15 cellular contexts compared by ENCODE assay signal in genomic region chr19:31676271-31677004, GRCh38.
DNase-seq lines count a peak whose midpoint lies in the region; ATAC-seq, FAIRE-seq and TF ChIP-seq lines count a peak whose summit lies in the region.
"Had no signal": no experiment of that assay in that cellular context is flagged by ENCODE, and none has a peak within 500 bp of the region (broad histone marks: within the 10 kb centered on the region; RNA-seq: fewer than 3 reads in every experiment).

No MANE protein-coding gene starts in this region.

- H4K20me1 ChIP-seq in KMS-11 (ENCODE audit: insufficient read depth): no peaks in the 10 kb centered on the region

- POLR2A ChIA-PET in WTC11 (lab: Charles Lee): interaction anchor here (0.5 to 0.7 kb wide), 2 partner anchors 313 to 366 kb away, joined by 5 to 6 read pairs; no protein-coding TSS in a partner anchor

- H3K27ac ChIP-seq in KMS-11 (no peak overlapping the region), lower lobe of right lung (no peak overlapping the region), body of pancreas (no peak overlapping the region)
- H3K27ac ChIP-seq: epithelial cell of prostate, psoas muscle, uterus had no signal

- no peaks in the 10 kb centered on the region for H3K36me3 ChIP-seq in KMS-11 (ENCODE audit: insufficient read depth)
- H3K36me3 ChIP-seq in lower lobe of right lung: no peaks in the 10 kb centered on the region
- H3K36me3 ChIP-seq in body of pancreas (replicated peaks in 1 of 2; ENCODE audit: insufficient read depth in 1 of 2, low read depth in 2 of 2): no peaks in the 10 kb centered on the region
- H3K36me3 ChIP-seq: uterus had no signal

- peaks cover 34% of the 10 kb centered on the region for H3K4me1 ChIP-seq in KMS-11 (ENCODE audit: low read depth, poor library complexity, severe bottlenecking)
- H3K4me1 ChIP-seq in lower lobe of right lung: no peaks in the 10 kb centered on the region
- no peaks in the 10 kb centered on the region for H3K4me1 ChIP-seq in body of pancreas
- H3K4me1 ChIP-seq: psoas muscle, uterus had no signal

- H3K9ac ChIP-seq in KMS-11: no peak overlapping the region

- peak; percentile 81 for ATAC-seq in WTC11
- peak in 1 of 2 donors; percentile 65 for ATAC-seq in lower lobe of right lung
- no peak for ATAC-seq in body of pancreas
- ATAC-seq in GM18867 (IDR thresholded peaks at IDR 0.05; ENCODE audit: unreplicated experiment): no peak
- ATAC-seq: left colon, psoas muscle had no signal

- no peaks in the 10 kb centered on the region for H3K9me3 ChIP-seq in lower lobe of right lung
- no peaks in the 10 kb centered on the region for H3K9me3 ChIP-seq in body of pancreas
- H3K9me3 ChIP-seq: psoas muscle, uterus had no signal

- H3K4me3 ChIP-seq in KMS-11 (IDR thresholded peaks at IDR 0.05; ENCODE audit: insufficient read depth, low read depth, low read length) (no peak overlapping the region), lower lobe of right lung (no peak overlapping the region), body of pancreas (no peak overlapping the region)
- H3K4me3 ChIP-seq: psoas muscle, uterus had no signal

- H3K36me3 Mint-ChIP-seq in WTC11: no peaks in the 10 kb centered on the region

- intact Hi-C loops in lower lobe of right lung (cut with DNase I): no loop called here
- intact Hi-C loops in body of pancreas (cut with DNase I): no loop called here

- CTCF ChIA-PET in WTC11 (lab: Charles Lee): interaction anchor here (0.6 to 1.8 kb wide), 9 partner anchors 9 to 722 kb away, joined by 3 to 5 read pairs (median 3); no protein-coding TSS in a partner anchor

- DNase-seq in D721Med (ENCODE audit: insufficient read length, low spot score) (no peak), WTC11 (ENCODE audit: low spot score) (peak; percentile 42), lower lobe of right lung (no peak), GDM1 (lab: John Stamatoyannopoulos, UW) (no peak), body of pancreas (no peak)
- DNase-seq in stimulated activated naive CD4-positive, alpha-beta T cell treated with Interleukin-2 at 50 U/mL for 16 hours (lab: John Stamatoyannopoulos, UW): no peak
- DNase-seq: amniotic stem cell, GOT3, left colon, NCI-H2081 treated with DMSO at 0.1 percent for 48 hours, psoas muscle, uterus had no signal

- no peak overlapping the region for H3K27ac Mint-ChIP-seq in WTC11

- 47 to 50% methylated on average over 3 of the region's 3 CpGs for WGBS in body of pancreas, 2 donors

- no peak overlapping the region for H3K4me3 Mint-ChIP-seq in WTC11

- H2AFZ ChIP-seq in KMS-11 (ENCODE audit: low read depth): no peak overlapping the region

- TF ChIP-seq POLR2A in body of pancreas (IDR thresholded peaks at IDR 0.05): no peak

- H3K27me3 ChIP-seq in KMS-11 (ENCODE audit: insufficient read depth, low read depth) (no peaks in the 10 kb centered on the region), lower lobe of right lung (ENCODE audit: low read depth) (no peaks in the 10 kb centered on the region), body of pancreas (no peaks in the 10 kb centered on the region)
- H3K27me3 ChIP-seq: uterus had no signal

- peaks cover 9% of the 10 kb centered on the region for H3K4me1 Mint-ChIP-seq in WTC11

- TF ChIP-seq CTCF in D721Med (IDR thresholded peaks at IDR 0.05; ENCODE audit: insufficient read depth, missing control alignments): peak; percentile 2
- TF ChIP-seq CTCF in KMS-11 (conservative IDR thresholded peaks at IDR 0.05; ENCODE audit: low read depth, low read length): peak; percentile 43
- TF ChIP-seq CTCF in WTC11 (IDR thresholded peaks at IDR 0.05): no peak
- peak; percentile 44 for TF ChIP-seq CTCF in lower lobe of right lung (IDR thresholded peaks at IDR 0.05)
- peak in 3 of 7 experiments; percentile 3 to 12 (median 8) for TF ChIP-seq CTCF in body of pancreas (IDR thresholded peaks at IDR 0.05)

- no peaks in the 10 kb centered on the region for H3K27me3 Mint-ChIP-seq in WTC11 (ENCODE audit: low read depth)

- peak overlapping the region; percentile 93; the same call in 1 of the 2 replicates for H3K4me2 ChIP-seq in KMS-11

- H3K9me3 Mint-ChIP-seq in WTC11: no peaks in the 10 kb centered on the region

- no peaks in the 10 kb centered on the region for H3K79me2 ChIP-seq in KMS-11 (ENCODE audit: insufficient read depth, low read depth)

- no peak for FAIRE-seq in D721Med (lab: Jason Lieb, UNC)

TF ChIP-seq in WTC11, 78 proteins besides CTCF, POLR2A, EP300 and RAD21:
- TF ChIP-seq, protein P1, sequence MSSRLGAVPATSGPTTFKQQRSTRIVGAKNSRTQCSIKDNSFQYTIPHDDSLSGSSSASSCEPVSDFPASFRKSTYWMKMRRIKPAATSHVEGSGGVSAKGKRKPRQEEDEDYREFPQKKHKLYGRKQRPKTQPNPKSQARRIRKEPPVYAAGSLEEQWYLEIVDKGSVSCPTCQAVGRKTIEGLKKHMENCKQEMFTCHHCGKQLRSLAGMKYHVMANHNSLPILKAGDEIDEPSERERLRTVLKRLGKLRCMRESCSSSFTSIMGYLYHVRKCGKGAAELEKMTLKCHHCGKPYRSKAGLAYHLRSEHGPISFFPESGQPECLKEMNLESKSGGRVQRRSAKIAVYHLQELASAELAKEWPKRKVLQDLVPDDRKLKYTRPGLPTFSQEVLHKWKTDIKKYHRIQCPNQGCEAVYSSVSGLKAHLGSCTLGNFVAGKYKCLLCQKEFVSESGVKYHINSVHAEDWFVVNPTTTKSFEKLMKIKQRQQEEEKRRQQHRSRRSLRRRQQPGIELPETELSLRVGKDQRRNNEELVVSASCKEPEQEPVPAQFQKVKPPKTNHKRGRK (CRISPR knock-in tag; IDR thresholded peaks at IDR 0.05; ENCODE audit: borderline replicate concordance): peak; percentile 59; the same call in 1 of the 2 replicates
- no peak for TF ChIP-seq SOX15 (CRISPR knock-in tag; IDR thresholded peaks at IDR 0.05)
- TF ChIP-seq ZNF423 (CRISPR knock-in tag; IDR thresholded peaks at IDR 0.05): no peak
- no peak for TF ChIP-seq ZNF281 (CRISPR knock-in tag; IDR thresholded peaks at IDR 0.05)
- TF ChIP-seq CREB1 (CRISPR knock-in tag; IDR thresholded peaks at IDR 0.05): no peak
TF ChIP-seq in WTC11: peak in this region for 1.
